ENCODE assay signal across 8 cellular contexts in the genomic region with DNA sequence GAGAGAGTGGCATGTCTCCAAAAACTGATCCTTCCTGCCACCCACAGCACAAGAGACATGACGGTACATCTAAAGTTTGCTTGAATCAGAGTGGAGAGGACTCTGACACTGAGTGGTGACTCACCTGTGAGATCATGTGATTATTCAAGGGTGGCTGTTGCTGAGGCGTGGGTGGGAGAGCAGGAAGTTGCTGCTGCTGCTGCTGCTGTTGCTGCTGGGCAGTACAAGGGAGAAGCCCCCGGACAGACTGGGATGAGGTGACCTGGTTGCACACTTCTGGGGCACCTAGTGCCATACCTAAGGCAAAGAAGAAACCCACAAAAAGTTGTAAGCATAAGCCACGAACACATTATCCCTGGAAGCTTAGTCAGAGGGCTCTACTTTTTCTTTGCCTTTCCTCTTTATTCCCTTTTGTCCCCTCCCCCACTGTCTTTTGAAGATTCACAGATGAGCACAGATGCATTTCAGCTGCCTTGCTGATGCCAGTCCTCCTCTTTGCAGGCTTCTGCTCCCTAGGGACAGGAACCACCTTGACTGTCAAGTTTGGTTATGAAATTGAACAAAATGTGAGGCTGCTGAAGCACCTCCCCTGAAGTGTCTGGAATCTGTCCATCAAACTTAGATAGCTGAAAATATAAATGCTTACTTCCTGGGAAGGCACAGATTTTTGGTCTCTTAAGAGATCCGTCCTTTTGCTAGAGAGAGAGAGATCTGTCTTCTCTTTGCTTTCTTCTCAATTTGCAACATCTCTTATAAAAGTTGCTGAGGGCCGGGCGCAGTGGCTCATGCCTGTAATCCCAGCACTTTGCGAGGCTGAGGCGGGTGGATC. TPM values are rescaled to one million over a fixed set of nuclear protein-coding genes. Genes with fewer than 3 reads are reported as not detected.
DNase-seq lines count a peak whose midpoint lies in the region; ATAC-seq and TF ChIP-seq lines count a peak whose summit lies in the region.

No MANE protein-coding gene starts in this region.

- peak overlapping the region; percentile 59 for H3K4me3 Mint-ChIP-seq in CD8-positive, alpha-beta T cell

- no peak for TF ChIP-seq POLR2A in body of pancreas (IDR thresholded peaks at IDR 0.05)

- CTCF ChIA-PET in CD8-positive, alpha-beta T cell (lab: Charles Lee) = interaction anchor here (1.6 kb wide), 1 partner anchor 176 kb away, joined by 4 read pairs; no protein-coding TSS in a partner anchor

- peaks cover 15% of the 10 kb centered on the region for H3K4me1 ChIP-seq in CD8-positive, alpha-beta T cell (ENCODE audit: insufficient read depth, low read length)
- H3K4me1 ChIP-seq in body of pancreas (no peaks in the 10 kb centered on the region), mesodermal cell (ENCODE audit: control insufficient read depth, insufficient read depth, low read length, poor library complexity, severe bottlenecking) (peaks cover 9% of the 10 kb centered on the region)

- peak overlapping the region; percentile 54 for H3K27ac ChIP-seq in CD8-positive, alpha-beta T cell (ENCODE audit: low read depth, low read length)
- H3K27ac ChIP-seq in body of pancreas (peak overlapping the region in 2 of 4 donors; percentile 49 to 67), mesodermal cell (ENCODE audit: low read depth, low read length, severe bottlenecking) (peak overlapping the region; percentile 80), substantia nigra (ENCODE audit: low read depth, low read length, poor library complexity, severe bottlenecking) (no peak overlapping the region)

- ATAC-seq in CD8-positive, alpha-beta T cell = peak; percentile 99
- peak; percentile 88 for ATAC-seq in GM19438 (IDR thresholded peaks at IDR 0.05; ENCODE audit: low read depth, unreplicated experiment)
- ATAC-seq in HG03558 (IDR thresholded peaks at IDR 0.05; ENCODE audit: extremely low read depth, unreplicated experiment) = peak; percentile 77
- ATAC-seq in body of pancreas = peak; percentile 73

- H3K36me3 Mint-ChIP-seq in CD8-positive, alpha-beta T cell = peaks cover 86% of the 10 kb centered on the region

- no peaks in the 10 kb centered on the region for H3K27me3 ChIP-seq in CD8-positive, alpha-beta T cell (ENCODE audit: insufficient read depth, low read length)
- no peaks in the 10 kb centered on the region for H3K27me3 ChIP-seq in body of pancreas

- H3K4me3 ChIP-seq in CD8-positive, alpha-beta T cell (ENCODE audit: low read depth, low read length) = no peak overlapping the region
- H3K4me3 ChIP-seq in body of pancreas (no peak overlapping the region), mesodermal cell (ENCODE audit: extremely low read depth, insufficient read depth, low read length, poor library complexity, severe bottlenecking) (no peak overlapping the region)

- intact Hi-C loops in CD8-positive, alpha-beta T cell (cut with DNase I, micrococcal nuclease) = loop anchor here in 1 of 2 experiments (2.0 kb wide), 1 partner anchor 18 kb away; no protein-coding TSS in a partner anchor
- intact Hi-C loops in body of pancreas (cut with DNase I) = no loop called here

- peak overlapping the region; percentile 94 for H3K27ac Mint-ChIP-seq in CD8-positive, alpha-beta T cell

- 71 to 76% methylated on average over 9 of the region's 9 CpGs for WGBS in body of pancreas, 2 donors
- WGBS in mesodermal cell (ENCODE audit: insufficient coverage in 2 of 2), 2 experiments = 75 to 81% methylated on average over 7 to 8 of the region's 9 CpGs

- DNase-seq in CD8-positive, alpha-beta T cell = peak; percentile 15 to 76 (median 60)
- DNase-seq in T-helper 22 cell (ENCODE audit: low read depth) (peak; percentile 46), body of pancreas (peak; percentile 20 to 61 (median 38)), substantia nigra (lab: John Stamatoyannopoulos, UW) (no peak)
- DNase-seq in stimulated activated CD8-positive, alpha-beta memory T cell treated with anti-CD3 and anti-CD28 coated beads, Interleukin-7, amount 100 ng/mL, for 1 hour (ENCODE audit: low read depth in 2 of 2) = peak; percentile 26 to 34

- no peaks in the 10 kb centered on the region for H3K9me3 ChIP-seq in CD8-positive, alpha-beta T cell (ENCODE audit: low read length)
- H3K9me3 ChIP-seq in body of pancreas (no peaks in the 10 kb centered on the region), mesodermal cell (ENCODE audit: control insufficient read depth, low read length) (no peaks in the 10 kb centered on the region)

- POLR2A ChIA-PET in CD8-positive, alpha-beta T cell (lab: Charles Lee) = interaction anchor here (0.7 kb wide), 2 partner anchors 20 to 182 kb away, joined by 3 to 4 read pairs; no protein-coding TSS in a partner anchor

- no peak for TF ChIP-seq CTCF in CD8-positive, alpha-beta T cell (IDR thresholded peaks at IDR 0.05)
- no peak for TF ChIP-seq CTCF in body of pancreas (IDR thresholded peaks at IDR 0.05)

- peaks cover 28% of the 10 kb centered on the region for H3K36me3 ChIP-seq in CD8-positive, alpha-beta T cell (ENCODE audit: insufficient read depth, low read length)
- H3K36me3 ChIP-seq in body of pancreas (replicated peaks in 1 of 2; ENCODE audit: insufficient read depth in 1 of 2, low read depth in 2 of 2) (peaks cover 0 to 5% of the 10 kb centered on the region in 2 donors), mesodermal cell (ENCODE audit: control insufficient read depth, insufficient read depth, low read length) (peaks cover 22% of the 10 kb centered on the region)

- no peaks in the 10 kb centered on the region for H3K9me3 Mint-ChIP-seq in CD8-positive, alpha-beta T cell

- H3K4me1 Mint-ChIP-seq in CD8-positive, alpha-beta T cell (ENCODE audit: low read depth) = peaks cover 21% of the 10 kb centered on the region

- H3K27me3 Mint-ChIP-seq in CD8-positive, alpha-beta T cell (ENCODE audit: low read depth) = no peaks in the 10 kb centered on the region

RNA-seq across cellular contexts. Expression of a gene that starts 29.5 kb away (rescaled TPM):
- 1 to 10 TPM in 1 of 2 experiments, under 1 TPM in 1; 0.54 to 1.5 TPM for total RNA-seq in CD8-positive, alpha-beta T cell
- 1 to 10 TPM in 1 of 2 donors, under 1 TPM in 1; 0.78 to 2.0 TPM for total RNA-seq in body of pancreas
- polyA plus RNA-seq in mesodermal cell (2013, experiment 1 of 2) = 3.3 TPM
- polyA plus RNA-seq in mesodermal cell (2013, experiment 2 of 2) = 1.4 TPM

RNA-seq across cellular contexts. Expression of a gene that starts 50.9 kb away (rescaled TPM):
- 10 to 100 TPM; 14.2 to 18.6 TPM for total RNA-seq in CD8-positive, alpha-beta T cell
- total RNA-seq in body of pancreas = 10 to 100 TPM; 47.7 to 77.5 TPM
- 166 TPM for polyA plus RNA-seq in mesodermal cell (2013, experiment 1 of 2)
- 157 TPM for polyA plus RNA-seq in mesodermal cell (2013, experiment 2 of 2)

Comparison
In these comparisons a context has a peak if more than half of its experiments do, and no peak if none do; other contexts are left out.
1. DNase-seq: peak in CD8-positive, alpha-beta T cell (7 of 7), T-helper 22 cell (single experiment), body of pancreas (4 of 4) and stimulated activated CD8-positive, alpha-beta memory T cell treated with anti-CD3 and anti-CD28 coated beads, Interleukin-7, amount 100 ng/mL, for 1 hour (2 of 2); none in substantia nigra (0 of 49).
2. Peak in every context shown above with its lines, with median percentiles within 50 percentile points of each other: ATAC-seq.